19 cellular contexts compared by ENCODE assay signal in genomic region chr17:8918811-8919210, GRCh38. TPM values are rescaled to one million over a fixed set of nuclear protein-coding genes. Genes with fewer than 3 reads are reported as not detected.
A peak's percentile ranks its signal among the peaks of the same experiment; 100 is the strongest.
DNase-seq lines count a peak whose midpoint lies in the region; ATAC-seq and TF ChIP-seq lines count a peak whose summit lies in the region.
"Had no signal": no experiment of that assay in that cellular context is flagged by ENCODE, and none has a peak within 500 bp of the region (broad histone marks: within the 10 kb centered on the region; RNA-seq: fewer than 3 reads in every experiment).

No MANE protein-coding gene starts in this region.

- H3K27ac ChIP-seq in RWPE2 (ENCODE audit: poor library complexity, severe bottlenecking), result peak overlapping the region; percentile 2
- peak overlapping the region in 1 of 10 donors; percentile 49 for H3K27ac ChIP-seq in heart right ventricle
- H3K27ac ChIP-seq: BLaER1, tibial artery had no signal

- no peak overlapping the region for H3K4me3 Mint-ChIP-seq in activated naive CD8-positive, alpha-beta T cell
- no peak overlapping the region for H3K4me3 Mint-ChIP-seq in activated naive CD8-positive, alpha-beta T cell treated with anti-CD3 and anti-CD28 coated beads for 36 hours
- H3K4me3 Mint-ChIP-seq in effector memory CD8-positive, alpha-beta T cell, result peak overlapping the region in 1 of 2 donors; percentile 37
- H3K4me3 Mint-ChIP-seq in stimulated activated memory B cell treated with anti-CD40 and anti-IgM and Interleukin-4, amounts not matched to agents 10 μg/mL and 1 μg/mL and 100 μg/mL, for 72 hours, result no peak overlapping the region
- H3K4me3 Mint-ChIP-seq: IgD-negative memory B cell had no signal

- intact Hi-C loops in heart right ventricle (cut with DNase I), result no loop called here

- H3K36me3 Mint-ChIP-seq in activated naive CD8-positive, alpha-beta T cell, result peaks cover 20% of the 10 kb centered on the region
- peaks cover 50% of the 10 kb centered on the region for H3K36me3 Mint-ChIP-seq in activated naive CD8-positive, alpha-beta T cell treated with anti-CD3 and anti-CD28 coated beads for 36 hours
- peaks cover 21% of the 10 kb centered on the region for H3K36me3 Mint-ChIP-seq in effector memory CD8-positive, alpha-beta T cell (ENCODE audit: insufficient read depth)
- peaks cover 40% of the 10 kb centered on the region for H3K36me3 Mint-ChIP-seq in stimulated activated memory B cell treated with anti-CD40 and anti-IgM and Interleukin-4, amounts not matched to agents 10 μg/mL and 1 μg/mL and 100 μg/mL, for 72 hours

- H3K9me3 ChIP-seq in RWPE2 (ENCODE audit: severe bottlenecking) (peaks cover 5% of the 10 kb centered on the region), heart right ventricle (peaks cover 0 to 22% (median 12%) of the 10 kb centered on the region in 11 donors)

- no peak for ATAC-seq in RWPE2 (ENCODE audit: low read depth)
- ATAC-seq in effector memory CD8-positive, alpha-beta T cell (replicated peaks), result no peak
- no peak for ATAC-seq in stimulated activated memory B cell treated with anti-CD40 and anti-IgM and Interleukin-4, amounts not matched to agents 10 μg/mL and 1 μg/mL and 100 μg/mL, for 72 hours
- no peak for ATAC-seq in heart right ventricle
- ATAC-seq: left colon had no signal

- H3K4me3 ChIP-seq in RWPE2 (ENCODE audit: severe bottlenecking), result no peak overlapping the region
- H3K4me3 ChIP-seq in heart right ventricle, result no peak overlapping the region
- H3K4me3 ChIP-seq: BLaER1, tibial artery had no signal

- DNase-seq in activated naive CD8-positive, alpha-beta T cell treated with anti-CD3 and anti-CD28 coated beads for 36 hours, result no peak
- DNase-seq in RWPE2 (ENCODE audit: low spot score), result no peak
- DNase-seq in effector memory CD8-positive, alpha-beta T cell, result no peak
- no peak for DNase-seq in heart right ventricle
- no peak for DNase-seq in NCI-H187 (lab: John Stamatoyannopoulos, UW)
- no peak for DNase-seq in HCEC 1CT
- DNase-seq: 8988T; activated CD4-positive, CD25-positive, alpha-beta regulatory T cell; amygdala; foreskin melanocyte; left colon; NCI-H187 treated with DMSO at 0.1 percent for 48 hours; NCI-H510A treated with DMSO at 0.1 percent for 48 hours; tibial artery had no signal

- no peaks in the 10 kb centered on the region for H3K27me3 Mint-ChIP-seq in activated naive CD8-positive, alpha-beta T cell
- no peaks in the 10 kb centered on the region for H3K27me3 Mint-ChIP-seq in activated naive CD8-positive, alpha-beta T cell treated with anti-CD3 and anti-CD28 coated beads for 36 hours
- no peaks in the 10 kb centered on the region for H3K27me3 Mint-ChIP-seq in effector memory CD8-positive, alpha-beta T cell
- H3K27me3 Mint-ChIP-seq in stimulated activated memory B cell treated with anti-CD40 and anti-IgM and Interleukin-4, amounts not matched to agents 10 μg/mL and 1 μg/mL and 100 μg/mL, for 72 hours, result no peaks in the 10 kb centered on the region
- H3K27me3 Mint-ChIP-seq: IgD-negative memory B cell had no signal

- H3K4me1 Mint-ChIP-seq in activated naive CD8-positive, alpha-beta T cell (ENCODE audit: low read depth), result peaks cover 61% of the 10 kb centered on the region
- H3K4me1 Mint-ChIP-seq in activated naive CD8-positive, alpha-beta T cell treated with anti-CD3 and anti-CD28 coated beads for 36 hours, result peaks cover 36% of the 10 kb centered on the region
- H3K4me1 Mint-ChIP-seq in effector memory CD8-positive, alpha-beta T cell (ENCODE audit: low read depth in 2 of 2), result peaks cover 40 to 53% of the 10 kb centered on the region in 2 donors
- peaks cover 59% of the 10 kb centered on the region for H3K4me1 Mint-ChIP-seq in stimulated activated memory B cell treated with anti-CD40 and anti-IgM and Interleukin-4, amounts not matched to agents 10 μg/mL and 1 μg/mL and 100 μg/mL, for 72 hours

- peaks cover 10% of the 10 kb centered on the region for H3K9me3 Mint-ChIP-seq in activated naive CD8-positive, alpha-beta T cell (ENCODE audit: low read depth)
- peaks cover 9% of the 10 kb centered on the region for H3K9me3 Mint-ChIP-seq in activated naive CD8-positive, alpha-beta T cell treated with anti-CD3 and anti-CD28 coated beads for 36 hours
- H3K9me3 Mint-ChIP-seq in effector memory CD8-positive, alpha-beta T cell, result no peaks in the 10 kb centered on the region
- peaks cover 6% of the 10 kb centered on the region for H3K9me3 Mint-ChIP-seq in stimulated activated memory B cell treated with anti-CD40 and anti-IgM and Interleukin-4, amounts not matched to agents 10 μg/mL and 1 μg/mL and 100 μg/mL, for 72 hours

- H3K4me1 ChIP-seq in RWPE2 (ENCODE audit: insufficient read depth, poor library complexity, severe bottlenecking), result peaks cover 21% of the 10 kb centered on the region
- H3K4me1 ChIP-seq in heart right ventricle, result peaks cover 0 to 61% (median 0%) of the 10 kb centered on the region in 9 donors
- H3K4me1 ChIP-seq: BLaER1, tibial artery had no signal

- no peaks in the 10 kb centered on the region for H3K36me3 ChIP-seq in RWPE2 (ENCODE audit: low read depth)
- H3K36me3 ChIP-seq in heart right ventricle, result no peaks in the 10 kb centered on the region
- H3K36me3 ChIP-seq: BLaER1, tibial artery had no signal

- 33 to 52% methylated on average over 2 of the region's 2 CpGs for WGBS in heart right ventricle, 2 donors

- H3K27ac Mint-ChIP-seq in activated naive CD8-positive, alpha-beta T cell, result peak overlapping the region; percentile 19
- H3K27ac Mint-ChIP-seq in activated naive CD8-positive, alpha-beta T cell treated with anti-CD3 and anti-CD28 coated beads for 36 hours, result no peak overlapping the region
- H3K27ac Mint-ChIP-seq in effector memory CD8-positive, alpha-beta T cell, result peak overlapping the region; percentile 3 to 92
- H3K27ac Mint-ChIP-seq in stimulated activated memory B cell treated with anti-CD40 and anti-IgM and Interleukin-4, amounts not matched to agents 10 μg/mL and 1 μg/mL and 100 μg/mL, for 72 hours, result peak overlapping the region; percentile 6

- H3K27me3 ChIP-seq in RWPE2 (ENCODE audit: insufficient read depth, poor library complexity, severe bottlenecking) (no peaks in the 10 kb centered on the region), heart right ventricle (peaks cover 0 to 20% (median 5%) of the 10 kb centered on the region in 7 donors)
- H3K27me3 ChIP-seq: BLaER1 had no signal

- no peak for TF ChIP-seq CTCF in RWPE2 (IDR thresholded peaks at IDR 0.05; ENCODE audit: poor library complexity, severe bottlenecking)
- TF ChIP-seq CTCF in heart right ventricle (IDR thresholded peaks at IDR 0.05), result no peak

RNA-seq across cellular contexts. Expression of gene PIK3R5, which starts 46.7 kb away (rescaled TPM):
- 10 to 100 TPM; 27.9 to 32.6 TPM for total RNA-seq in activated naive CD8-positive, alpha-beta T cell treated with anti-CD3 and anti-CD28 coated beads for 36 hours
- total RNA-seq in heart right ventricle, result 10 to 100 TPM in 1 of 10 donors, 1 to 10 TPM in 7, under 1 TPM in 2; 0.66 to 10.1 (median 2.4) TPM
- polyA plus RNA-seq in heart right ventricle, result 1 to 10 TPM; 1.4 to 2.0 TPM
- total RNA-seq: renal cortical epithelial cell had no signal

RNA-seq across cellular contexts. Expression of gene PIK3R6, which starts 51.3 kb away (rescaled TPM):
- total RNA-seq in activated naive CD8-positive, alpha-beta T cell treated with anti-CD3 and anti-CD28 coated beads for 36 hours, result 1 to 10 TPM in 1 of 2 experiments, under 1 TPM in 1; 0.88 to 1.0 TPM
- 1 to 10 TPM in 5 of 10 donors, under 1 TPM in 5; 0.32 to 3.4 (median 1.0) TPM for total RNA-seq in heart right ventricle
- polyA plus RNA-seq in heart right ventricle, result 1 to 10 TPM in 1 of 2 donors, under 1 TPM in 1; 0.58 to 1.5 TPM
- total RNA-seq: renal cortical epithelial cell had no signal
